ENCODE assay signal across 8 cellular contexts in genomic region chr6:69835414-69836179, GRCh38. TPM values are rescaled to one million over a fixed set of nuclear protein-coding genes. Genes with fewer than 3 reads are reported as not detected.
DNase-seq lines count a peak whose midpoint lies in the region; ATAC-seq and TF ChIP-seq lines count a peak whose summit lies in the region.

No MANE protein-coding gene starts in this region.

- H3K9me3 ChIP-seq in cardiac muscle cell (ENCODE audit: low read depth), result no peaks in the 10 kb centered on the region
- H3K9me3 ChIP-seq in endodermal cell (ENCODE audit: control insufficient read depth, low read length), result no peaks in the 10 kb centered on the region

- ATAC-seq in Right ventricle myocardium inferior (no peak), GM21529 (IDR thresholded peaks at IDR 0.05; ENCODE audit: unreplicated experiment) (peak; percentile 93)

- H3K4me3 Mint-ChIP-seq in endodermal cell (no peak overlapping the region), nephron progenitor cell (no peak overlapping the region)

- H3K9ac ChIP-seq in endodermal cell (ENCODE audit: extremely low read depth, low read length, poor library complexity, severe bottlenecking), result no peak overlapping the region

- H3K36me3 ChIP-seq in cardiac muscle cell (no peaks in the 10 kb centered on the region), endodermal cell (ENCODE audit: control insufficient read depth, insufficient read depth, low read length) (no peaks in the 10 kb centered on the region)

- H3K4me1 ChIP-seq in cardiac muscle cell (ENCODE audit: low read depth) (no peaks in the 10 kb centered on the region), endodermal cell (ENCODE audit: control insufficient read depth, insufficient read depth, low read length) (no peaks in the 10 kb centered on the region)

- DNase-seq in cardiac muscle cell (ENCODE audit: low read depth in 1 of 2, low spot score in 1 of 2), result peak; percentile 62 to 87
- DNase-seq in Right ventricle myocardium inferior (ENCODE audit: missing footprints), result no peak
- peak; percentile 62 for DNase-seq in HT1080 (ENCODE audit: low read depth)
- DNase-seq in RKO (ENCODE audit: low spot score), result peak; percentile 81
- DNase-seq in endodermal cell, result peak; percentile 54
- peak; percentile 3 for DNase-seq in nephron progenitor cell
- no peak for DNase-seq in mesenteric fat pad (ENCODE audit: low spot score)

- H3K27me3 ChIP-seq in cardiac muscle cell (no peaks in the 10 kb centered on the region), endodermal cell (ENCODE audit: control insufficient read depth, insufficient read depth, low read length, poor library complexity, severe bottlenecking) (no peaks in the 10 kb centered on the region)

- 16% methylated on average over 5 of the region's 5 CpGs; no CpG with 5 or more reads in 1 of the 2 experiments for WGBS in endodermal cell (ENCODE audit: insufficient coverage in 1 of 2, insufficient read length in 1 of 2), 2 experiments

- no peak overlapping the region for H3K4me3 ChIP-seq in cardiac muscle cell
- no peak overlapping the region for H3K4me3 ChIP-seq in endodermal cell (ENCODE audit: low read length)

- H3K27ac Mint-ChIP-seq in endodermal cell, result no peak overlapping the region
- no peak overlapping the region for H3K27ac Mint-ChIP-seq in nephron progenitor cell

- intact Hi-C loops in Right ventricle myocardium inferior (cut with DNase I), result loop anchor here (5.0 to 10.0 kb wide), 2 partner anchors 149 to 272 kb away; no protein-coding TSS in a partner anchor

- H3K27ac ChIP-seq in cardiac muscle cell (no peak overlapping the region), endodermal cell (ENCODE audit: low read depth, low read length) (no peak overlapping the region)

- no peaks in the 10 kb centered on the region for H3K9me3 Mint-ChIP-seq in endodermal cell
- H3K9me3 Mint-ChIP-seq in nephron progenitor cell, result no peaks in the 10 kb centered on the region

- no peaks in the 10 kb centered on the region for H3K27me3 Mint-ChIP-seq in endodermal cell (ENCODE audit: insufficient read depth)
- no peaks in the 10 kb centered on the region for H3K27me3 Mint-ChIP-seq in nephron progenitor cell (ENCODE audit: low read depth, poor library complexity)

- peak; percentile 88 for TF ChIP-seq CTCF in cardiac muscle cell (IDR thresholded peaks at IDR 0.05; ENCODE audit: low read depth, low read length)
- TF ChIP-seq CTCF in endodermal cell (conservative IDR thresholded peaks at IDR 0.05), result peak; percentile 87
- peak; percentile 73 for TF ChIP-seq CTCF in nephron progenitor cell (IDR thresholded peaks at IDR 0.05)

- H3K36me3 Mint-ChIP-seq in endodermal cell (ENCODE audit: low read depth) (no peaks in the 10 kb centered on the region), nephron progenitor cell (ENCODE audit: low read depth) (no peaks in the 10 kb centered on the region)

- peaks cover 6% of the 10 kb centered on the region for H3K4me1 Mint-ChIP-seq in endodermal cell
- H3K4me1 Mint-ChIP-seq in nephron progenitor cell, result no peaks in the 10 kb centered on the region

RNA-seq across cellular contexts. Expression of gene COL19A1, which starts 30.8 kb away (rescaled TPM):
- 0.11 and 0.27 TPM in 2 replicates for total RNA-seq in cardiac muscle cell
- polyA plus RNA-seq in cardiac muscle cell, result 0.10 TPM in 1 of 2 replicates, not detected in the other
- total RNA-seq in Right ventricle myocardium inferior, result 1.2 TPM
- total RNA-seq in HT1080 (2014; rRNA removed; shearing (Covaris generic)), result 0.07 TPM in 1 of 2 replicates, not detected in the other
- polyA plus RNA-seq in HT1080 (2015; cell fraction: cytosol; rRNA removed), result 0.21 TPM in 1 of 2 replicates, not detected in the other
- polyA plus RNA-seq in HT1080 (2015; cell fraction: nucleus; rRNA removed), result 0.02 TPM in 1 of 2 replicates, not detected in the other
- total RNA-seq in endodermal cell, result 1 to 10 TPM; 1.4 to 1.5 TPM
- polyA plus RNA-seq in endodermal cell (2013, experiment 1 of 2), result 0.18 TPM
- 0.21 TPM for polyA plus RNA-seq in endodermal cell (2013, experiment 2 of 2)
- total RNA-seq in mesenteric fat pad, result not detected

RNA-seq across cellular contexts. Expression of gene LMBRD1, which starts 38.8 kb away (rescaled TPM):
- 14.0 and 14.4 TPM in 2 replicates for total RNA-seq in cardiac muscle cell
- 24.4 and 29.4 TPM in 2 replicates for polyA plus RNA-seq in cardiac muscle cell
- total RNA-seq in Right ventricle myocardium inferior, result 50.2 TPM
- 10.2 and 10.9 TPM in 2 replicates for total RNA-seq in HT1080 (2014; rRNA removed; shearing (Covaris generic))
- polyA plus RNA-seq in HT1080 (2015; cell fraction: cytosol; rRNA removed), result 17.1 and 19.2 TPM in 2 replicates
- polyA plus RNA-seq in HT1080 (2015; cell fraction: nucleus; rRNA removed), result 20.7 and 25.7 TPM in 2 replicates
- 10 to 100 TPM; 30.1 to 34.8 TPM for total RNA-seq in endodermal cell
- 30.5 TPM for polyA plus RNA-seq in endodermal cell (2013, experiment 1 of 2)
- polyA plus RNA-seq in endodermal cell (2013, experiment 2 of 2), result 30.9 TPM
- 43.9 TPM for total RNA-seq in mesenteric fat pad

Comparison
In these comparisons a context has a peak if more than half of its experiments do, and no peak if none do; other contexts are left out.
1. DNase-seq: peak in cardiac muscle cell (2 of 2), HT1080 (single experiment), RKO (single experiment), endodermal cell (single experiment) and nephron progenitor cell (single experiment); none in Right ventricle myocardium inferior (single experiment) and mesenteric fat pad (single experiment).
2. Peak in every context shown above with its lines, with median percentiles within 50 percentile points of each other: CTCF ChIP-seq.